In the genomic region with DNA sequence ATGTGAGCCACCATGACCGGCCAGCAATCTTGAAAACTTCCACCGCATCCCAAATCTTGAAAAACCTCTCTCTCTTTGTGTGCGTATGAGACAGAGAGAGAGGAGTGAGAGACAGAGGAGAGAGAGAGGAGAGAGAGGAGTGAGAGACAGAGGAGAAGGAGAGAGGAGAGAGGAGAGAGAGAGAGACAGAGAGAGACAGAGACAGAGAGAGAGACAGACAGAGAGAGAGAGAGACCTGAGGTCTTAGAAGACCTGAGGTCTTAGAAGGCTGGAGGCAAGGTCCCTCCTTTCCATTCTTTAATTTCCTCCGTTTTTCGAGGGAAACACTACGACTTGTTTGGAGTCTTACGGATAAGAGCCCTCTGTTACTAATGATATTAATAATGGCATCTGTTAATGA, we compare ENCODE assay signal across 8 cellular contexts.
DNase-seq lines count a peak whose midpoint lies in the region; ATAC-seq and TF ChIP-seq lines count a peak whose summit lies in the region.

No MANE protein-coding gene starts in this region.

- H3K4me3 ChIP-seq in astrocyte of the cerebellum (ENCODE audit: low read depth, low read length): peak overlapping the region; percentile 31
- H3K4me3 ChIP-seq in tibial artery: peak overlapping the region; percentile 34 to 47

- no peak overlapping the region for H3K27ac Mint-ChIP-seq in activated T-cell treated with anti-CD3 and anti-CD28 coated beads, Interleukin-2, amount 50 U/mL, for 24 hours
- peak overlapping the region; percentile 86 for H3K27ac Mint-ChIP-seq in memory B cell

- in situ Hi-C loops in astrocyte of the cerebellum (cut with HindIII; ENCODE audit: low sequenced_read_pairs): no loop called here

- no peaks in the 10 kb centered on the region for H3K36me3 Mint-ChIP-seq in activated T-cell treated with anti-CD3 and anti-CD28 coated beads, Interleukin-2, amount 50 U/mL, for 24 hours (ENCODE audit: low read depth)
- H3K36me3 Mint-ChIP-seq in memory B cell: no peaks in the 10 kb centered on the region

- no peaks in the 10 kb centered on the region for H3K9me3 ChIP-seq in tibial artery

- DNase-seq in activated T-cell treated with anti-CD3 and anti-CD28 coated beads, Interleukin-2, amount 50 U/mL, for 24 hours: no peak
- DNase-seq in activated T-cell treated with anti-CD3 and anti-CD28 coated beads, Interleukin-2, amount 50 U/mL, for 1 hour: no peak
- no peak for DNase-seq in astrocyte of the cerebellum (ENCODE audit: low read depth)
- DNase-seq in memory B cell (ENCODE audit: low spot score in 2 of 2): no peak
- no peak for DNase-seq in tibial artery
- DNase-seq in NCI-H345 (lab: John Stamatoyannopoulos, UW): no peak
- DNase-seq in NCI-H226: no peak

- TF ChIP-seq CTCF in astrocyte of the cerebellum (IDR thresholded peaks at IDR 0.05; ENCODE audit: low read depth, low read length, missing control alignments) (no peak), tibial artery (IDR thresholded peaks at IDR 0.05) (no peak)

- H3K9me3 Mint-ChIP-seq in activated T-cell treated with anti-CD3 and anti-CD28 coated beads, Interleukin-2, amount 50 U/mL, for 24 hours: no peaks in the 10 kb centered on the region
- H3K9me3 Mint-ChIP-seq in memory B cell: no peaks in the 10 kb centered on the region

- intact Hi-C loops in tibial artery (cut with DNase I; ENCODE audit: low total_unique reads): no loop called here

- H3K36me3 ChIP-seq in tibial artery: no peaks in the 10 kb centered on the region

- peak; percentile 10 for ATAC-seq in memory B cell (ENCODE audit: low read depth)
- ATAC-seq in HG02571 (IDR thresholded peaks at IDR 0.05; ENCODE audit: unreplicated experiment): no peak

- peak overlapping the region; percentile 64 for H3K4me3 Mint-ChIP-seq in activated T-cell treated with anti-CD3 and anti-CD28 coated beads, Interleukin-2, amount 50 U/mL, for 24 hours
- H3K4me3 Mint-ChIP-seq in memory B cell: peak overlapping the region; percentile 4

- peaks cover 0 to 10% (median 4%) of the 10 kb centered on the region in 4 donors for H3K4me1 ChIP-seq in tibial artery

- peaks cover 10% of the 10 kb centered on the region for H3K4me1 Mint-ChIP-seq in activated T-cell treated with anti-CD3 and anti-CD28 coated beads, Interleukin-2, amount 50 U/mL, for 24 hours (ENCODE audit: low read depth)
- H3K4me1 Mint-ChIP-seq in memory B cell: peaks cover 15% of the 10 kb centered on the region

- H3K27me3 Mint-ChIP-seq in activated T-cell treated with anti-CD3 and anti-CD28 coated beads, Interleukin-2, amount 50 U/mL, for 24 hours: no peaks in the 10 kb centered on the region
- peaks cover 8% of the 10 kb centered on the region for H3K27me3 Mint-ChIP-seq in memory B cell

- H3K27me3 ChIP-seq in tibial artery: no peaks in the 10 kb centered on the region

- H3K27ac ChIP-seq in tibial artery: peak overlapping the region in 1 of 2 donors; percentile 18
